In the genomic region with DNA sequence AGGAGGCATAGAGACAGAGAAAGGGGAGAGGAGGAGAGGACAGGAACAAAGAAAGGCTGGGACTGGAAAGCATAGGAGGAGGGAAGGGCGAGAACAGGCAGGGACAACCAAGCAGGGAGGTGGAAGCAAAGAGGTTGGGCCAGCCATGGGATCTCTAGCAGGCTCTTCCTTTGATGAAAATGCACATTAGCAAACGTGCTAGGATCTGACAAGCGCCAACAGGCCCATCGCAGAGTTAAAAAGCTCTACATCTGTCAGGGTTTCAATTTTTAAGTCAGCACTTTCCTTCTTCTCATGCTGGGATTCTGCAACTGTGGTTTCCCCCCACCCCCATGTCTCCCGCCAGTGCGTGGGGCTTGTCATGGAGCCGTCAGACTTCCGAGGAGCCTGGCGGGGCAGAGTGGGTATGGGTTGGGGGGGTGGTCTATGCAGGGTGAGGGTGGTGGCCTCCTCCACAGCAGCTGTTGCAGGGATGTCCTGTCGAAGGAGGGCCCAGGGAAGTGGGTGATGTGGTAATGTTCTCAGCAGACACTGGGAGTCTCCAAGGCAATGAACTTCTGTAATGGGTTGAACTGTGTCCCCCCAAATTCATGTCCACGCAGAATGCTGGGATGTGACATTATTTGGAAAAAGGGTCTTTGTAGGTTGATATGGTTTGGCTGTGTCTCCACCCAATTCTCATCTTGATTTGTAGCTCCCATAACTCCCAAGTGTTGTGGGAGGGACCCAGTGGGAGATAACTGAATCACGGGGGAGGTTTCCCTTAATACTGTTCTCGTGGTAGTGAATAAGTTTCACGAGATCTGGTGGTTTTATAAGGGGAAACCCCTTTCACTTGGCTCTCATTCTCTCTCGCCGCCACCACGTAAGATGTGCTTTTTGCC, we compare ENCODE assay signal across 1 cellular context.
TF ChIP-seq lines count a peak whose summit lies in the region.

No MANE protein-coding gene starts in this region.

TF ChIP-seq in K562, 482 proteins besides CTCF, POLR2A, EP300 and RAD21 (continued from another document):
- TF ChIP-seq PKNOX1 (IDR thresholded peaks at IDR 0.05) (peak; percentile 65), PRDM10 (IDR thresholded peaks at IDR 0.05; ENCODE audit: partially characterized antibody) (peak; percentile 78), CXXC5 (CRISPR knock-in tag; IDR thresholded peaks at IDR 0.05) (peak; percentile 50), MEF2A (IDR thresholded peaks at IDR 0.05; ENCODE audit: control insufficient read depth, low read depth, low read length) (no peak), L3MBTL2 (IDR thresholded peaks at IDR 0.05) (peak; percentile 44; the same call in 1 of the 2 replicates), MEIS2 (IDR thresholded peaks at IDR 0.05; ENCODE audit: partially characterized antibody) (peak; percentile 75), GATA2 (CRISPR knock-in tag; IDR thresholded peaks at IDR 0.05) (no peak), SMARCA4 (IDR thresholded peaks at IDR 0.05) (peak; percentile 52; the same call in 1 of the 2 replicates), CHD2 (IDR thresholded peaks at IDR 0.05; ENCODE audit: low read depth, low read length) (peak; percentile 86), NFXL1 (CRISPR knock-in tag; IDR thresholded peaks at IDR 0.05) (no peak), DPF2 (IDR thresholded peaks at IDR 0.05) (peak; percentile 51; the same call in 1 of the 2 replicates), RNF219 (CRISPR knock-in tag; IDR thresholded peaks at IDR 0.05) (no peak), ZNF217 (CRISPR knock-in tag; IDR thresholded peaks at IDR 0.05) (no peak), MEF2D (tag; conservative IDR thresholded peaks at IDR 0.05; ENCODE audit: low read depth) (no peak; the same call in 1 of the 2 replicates), ZBTB33 (CRISPR knock-in tag; IDR thresholded peaks at IDR 0.05) (peak; percentile 90), ATF1 (CRISPR knock-in tag; IDR thresholded peaks at IDR 0.05) (no peak), ATF1 (tag; IDR thresholded peaks at IDR 0.05) (peak; percentile 31; the same call in 1 of the 2 replicates), ZNF551 (CRISPR knock-in tag; IDR thresholded peaks at IDR 0.05) (no peak), ETV5 (CRISPR knock-in tag; IDR thresholded peaks at IDR 0.05; ENCODE audit: low read depth) (no peak), NCOR1 (IDR thresholded peaks at IDR 0.05) (0 out of 2 replicates have a peak, but pooled peaks have one; percentile 10), VEZF1 (CRISPR knock-in tag; IDR thresholded peaks at IDR 0.05) (peak; percentile 14; the same call in 1 of the 2 replicates), BHLHE40 (IDR thresholded peaks at IDR 0.05; ENCODE audit: low read length) (peak; percentile 45; the same call in 1 of the 2 replicates), ZNF316 (IDR thresholded peaks at IDR 0.05) (0 out of 2 replicates have a peak, but pooled peaks have one; percentile 28), ZNF408 (CRISPR knock-in tag; IDR thresholded peaks at IDR 0.05; ENCODE audit: low read depth) (no peak)
